Comparison of ENCODE assay signal across 27 cellular contexts in genomic region chr1:11026052-11026451, GRCh38. TPM values are rescaled to one million over a fixed set of nuclear protein-coding genes. Genes with fewer than 3 reads are reported as not detected.
DNase-seq lines count a peak whose midpoint lies in the region; ATAC-seq and TF ChIP-seq lines count a peak whose summit lies in the region.
"Had no signal": no experiment of that assay in that cellular context is flagged by ENCODE, and none has a peak within 500 bp of the region (broad histone marks: within the 10 kb centered on the region; RNA-seq: fewer than 3 reads in every experiment).

No MANE protein-coding gene starts in this region.

- H3K27ac Mint-ChIP-seq in activated CD4-positive, alpha-beta T cell treated with anti-CD3 and anti-CD28 coated beads for 36 hours: peak overlapping the region; percentile 32
- H3K27ac Mint-ChIP-seq in activated CD4-positive, alpha-beta T cell treated with anti-CD3 and anti-CD28 coated beads, Interleukin-2, amount 10 ng/mL, durations not matched to agents 7 days and 5 days: no peak overlapping the region
- peak overlapping the region; percentile 14 for H3K27ac Mint-ChIP-seq in CD4-positive, alpha-beta T cell
- H3K27ac Mint-ChIP-seq in WTC11: peak overlapping the region; percentile 72
- H3K27ac Mint-ChIP-seq: activated CD8-positive, alpha-beta memory T cell treated with anti-CD3 and anti-CD28 coated beads, Interleukin-2, amount 10 ng/mL, durations not matched to agents 7 days and 5 days; activated T-helper 2 cell treated with anti-CD3 and anti-CD28 coated beads, Interferon-gamma antibody, Interleukin-2, Interleukin-4, amounts not matched to agents 10 μg/mL and 5 μg/mL and 100 μg/mL, durations not matched to agents 14 hours and 24 hours and 36 hours; B cell; IgD-negative memory B cell; mesothelial cell of epicardium had no signal

- POLR2A ChIA-PET in activated CD4-positive, alpha-beta T cell treated with anti-CD3 and anti-CD28 coated beads for 36 hours (lab: Charles Lee): no interaction called here
- POLR2A ChIA-PET in activated CD4-positive, alpha-beta T cell treated with anti-CD3 and anti-CD28 coated beads, Interleukin-2, amount 10 ng/mL, durations not matched to agents 7 days and 5 days (lab: Charles Lee): no interaction called here
- POLR2A ChIA-PET in CD4-positive, alpha-beta T cell (lab: Charles Lee): no interaction called here
- POLR2A ChIA-PET in WTC11 (lab: Charles Lee): no interaction called here

- H3K9me3 ChIP-seq in CD4-positive, alpha-beta T cell (ENCODE audit: control insufficient read depth, low read length): no peaks in the 10 kb centered on the region
- H3K9me3 ChIP-seq: A549, transverse colon had no signal

- no peaks in the 10 kb centered on the region for H3K27me3 Mint-ChIP-seq in activated CD4-positive, alpha-beta T cell treated with anti-CD3 and anti-CD28 coated beads for 36 hours
- no peaks in the 10 kb centered on the region for H3K27me3 Mint-ChIP-seq in activated CD4-positive, alpha-beta T cell treated with anti-CD3 and anti-CD28 coated beads, Interleukin-2, amount 10 ng/mL, durations not matched to agents 7 days and 5 days
- H3K27me3 Mint-ChIP-seq in CD4-positive, alpha-beta T cell: no peaks in the 10 kb centered on the region
- H3K27me3 Mint-ChIP-seq in WTC11 (ENCODE audit: low read depth): no peaks in the 10 kb centered on the region
- H3K27me3 Mint-ChIP-seq: activated CD8-positive, alpha-beta memory T cell treated with anti-CD3 and anti-CD28 coated beads, Interleukin-2, amount 10 ng/mL, durations not matched to agents 7 days and 5 days; B cell; IgD-negative memory B cell; naive B cell had no signal

- peaks cover 51% of the 10 kb centered on the region for H3K36me3 Mint-ChIP-seq in activated CD4-positive, alpha-beta T cell treated with anti-CD3 and anti-CD28 coated beads for 36 hours (ENCODE audit: low read depth)
- peaks cover 56% of the 10 kb centered on the region for H3K36me3 Mint-ChIP-seq in activated CD4-positive, alpha-beta T cell treated with anti-CD3 and anti-CD28 coated beads, Interleukin-2, amount 10 ng/mL, durations not matched to agents 7 days and 5 days (ENCODE audit: low read depth)
- H3K36me3 Mint-ChIP-seq in CD4-positive, alpha-beta T cell (ENCODE audit: low read depth): peaks cover 86% of the 10 kb centered on the region
- H3K36me3 Mint-ChIP-seq in WTC11: peaks cover 58% of the 10 kb centered on the region

- H3K27ac ChIP-seq in CD4-positive, alpha-beta T cell (ENCODE audit: low read depth, low read length): no peak overlapping the region
- H3K27ac ChIP-seq in epithelial cell of prostate: peak overlapping the region; percentile 30
- H3K27ac ChIP-seq: A549, transverse colon had no signal

- intact Hi-C loops in activated CD4-positive, alpha-beta T cell treated with anti-CD3 and anti-CD28 coated beads for 36 hours (cut with DNase I, micrococcal nuclease): no loop called here
- intact Hi-C loops in CD4-positive, alpha-beta T cell (cut with DNase I, micrococcal nuclease): no loop called here

- H3K27me3 ChIP-seq in CD4-positive, alpha-beta T cell (ENCODE audit: control insufficient read depth, insufficient read depth, low read length): no peaks in the 10 kb centered on the region
- H3K27me3 ChIP-seq: transverse colon had no signal

- DNase-seq in activated CD4-positive, alpha-beta T cell treated with anti-CD3 and anti-CD28 coated beads for 36 hours: no peak
- no peak for DNase-seq in activated CD4-positive, alpha-beta T cell treated with anti-CD3 and anti-CD28 coated beads, Interleukin-2, amount 10 ng/mL, durations not matched to agents 7 days and 5 days
- DNase-seq in CD4-positive, alpha-beta T cell: no peak
- no peak for DNase-seq in WTC11 (ENCODE audit: low spot score)
- no peak for DNase-seq in epithelial cell of prostate (ENCODE audit: low read depth, low spot score)
- no peak for DNase-seq in NCI-H146 (lab: John Stamatoyannopoulos, UW)
- DNase-seq in activated effector memory CD4-positive, alpha-beta T cell treated with Interleukin-2 at 50 U/mL for 16 hours: no peak
- DNase-seq: activated CD4-positive, alpha-beta T cell treated with anti-CD3 and anti-CD28 coated beads for 4 hours; activated CD8-positive, alpha-beta memory T cell treated with anti-CD3 and anti-CD28 coated beads, Interleukin-2, amount 10 ng/mL, durations not matched to agents 7 days and 5 days; CD8-positive, alpha-beta memory T cell; islet precursor cell; left ventricle myocardium superior; naive B cell; NCI-H2081; NCI-H446 treated with DMSO at 0.1 percent for 48 hours; OCI-M1; stimulated activated CD8-positive, alpha-beta memory T cell treated with anti-CD3 and anti-CD28 coated beads, Interleukin-4, amount 100 ng/mL, for 48 hours; T-helper 2 cell; transverse colon had no signal

- H3K4me1 Mint-ChIP-seq in activated CD4-positive, alpha-beta T cell treated with anti-CD3 and anti-CD28 coated beads for 36 hours: peaks cover 22% of the 10 kb centered on the region
- peaks cover 13% of the 10 kb centered on the region for H3K4me1 Mint-ChIP-seq in activated CD4-positive, alpha-beta T cell treated with anti-CD3 and anti-CD28 coated beads, Interleukin-2, amount 10 ng/mL, durations not matched to agents 7 days and 5 days
- H3K4me1 Mint-ChIP-seq in CD4-positive, alpha-beta T cell (ENCODE audit: low read depth): peaks cover 40% of the 10 kb centered on the region
- peaks cover 15% of the 10 kb centered on the region; the same call in 1 of the 2 replicates for H3K4me1 Mint-ChIP-seq in WTC11
- H3K4me1 Mint-ChIP-seq: mesothelial cell of epicardium had no signal

- no peaks in the 10 kb centered on the region for H3K9me3 Mint-ChIP-seq in activated CD4-positive, alpha-beta T cell treated with anti-CD3 and anti-CD28 coated beads for 36 hours (ENCODE audit: low read depth)
- H3K9me3 Mint-ChIP-seq in activated CD4-positive, alpha-beta T cell treated with anti-CD3 and anti-CD28 coated beads, Interleukin-2, amount 10 ng/mL, durations not matched to agents 7 days and 5 days: no peaks in the 10 kb centered on the region
- no peaks in the 10 kb centered on the region for H3K9me3 Mint-ChIP-seq in CD4-positive, alpha-beta T cell
- H3K9me3 Mint-ChIP-seq in WTC11: no peaks in the 10 kb centered on the region
- H3K9me3 Mint-ChIP-seq: activated T-helper 2 cell treated with anti-CD3 and anti-CD28 coated beads, Interferon-gamma antibody, Interleukin-2, Interleukin-4, amounts not matched to agents 10 μg/mL and 5 μg/mL and 100 μg/mL, durations not matched to agents 14 hours and 24 hours and 36 hours; CD8-positive, alpha-beta memory T cell; IgD-negative memory B cell; mesothelial cell of epicardium had no signal

- ATAC-seq in activated CD4-positive, alpha-beta T cell treated with anti-CD3 and anti-CD28 coated beads for 36 hours: no peak
- ATAC-seq in CD4-positive, alpha-beta T cell (ENCODE audit: poor library complexity): no peak
- ATAC-seq in WTC11 (no peak), GM18873 (IDR thresholded peaks at IDR 0.05; ENCODE audit: low FRiP score, unreplicated experiment) (no peak)
- ATAC-seq: A549; activated CD8-positive, alpha-beta memory T cell treated with anti-CD3 and anti-CD28 coated beads, Interleukin-2, amount 10 ng/mL, durations not matched to agents 7 days and 5 days; left ventricle myocardium superior; SK-N-SH treated with all-trans-retinoic acid at 6 μM for 48 hours had no signal

- CTCF ChIA-PET in activated CD4-positive, alpha-beta T cell treated with anti-CD3 and anti-CD28 coated beads for 36 hours (lab: Charles Lee): interaction anchor here (0.9 kb wide), 1 partner anchor 11 kb away, joined by 6 read pairs; no protein-coding TSS in a partner anchor
- CTCF ChIA-PET in activated CD4-positive, alpha-beta T cell treated with anti-CD3 and anti-CD28 coated beads, Interleukin-2, amount 10 ng/mL, durations not matched to agents 7 days and 5 days (lab: Charles Lee): interaction anchor here (1.9 kb wide), 1 partner anchor 11 kb away, joined by 8 read pairs; no protein-coding TSS in a partner anchor
- CTCF ChIA-PET in CD4-positive, alpha-beta T cell (lab: Charles Lee): interaction anchor here (2.0 kb wide), 1 partner anchor 12 kb away, joined by 8 read pairs; no protein-coding TSS in a partner anchor
- CTCF ChIA-PET in WTC11 (lab: Charles Lee): no interaction called here

- no peak overlapping the region for H3K4me3 Mint-ChIP-seq in activated CD4-positive, alpha-beta T cell treated with anti-CD3 and anti-CD28 coated beads for 36 hours
- no peak overlapping the region for H3K4me3 Mint-ChIP-seq in activated CD4-positive, alpha-beta T cell treated with anti-CD3 and anti-CD28 coated beads, Interleukin-2, amount 10 ng/mL, durations not matched to agents 7 days and 5 days
- no peak overlapping the region for H3K4me3 Mint-ChIP-seq in CD4-positive, alpha-beta T cell
- no peak overlapping the region for H3K4me3 Mint-ChIP-seq in WTC11
- H3K4me3 Mint-ChIP-seq: activated CD8-positive, alpha-beta memory T cell treated with anti-CD3 and anti-CD28 coated beads, Interleukin-2, amount 10 ng/mL, durations not matched to agents 7 days and 5 days; B cell; CD8-positive, alpha-beta memory T cell; IgD-negative memory B cell; mesothelial cell of epicardium; naive B cell had no signal

- TF ChIP-seq CTCF in CD4-positive, alpha-beta T cell (IDR thresholded peaks at IDR 0.05): no peak
- TF ChIP-seq CTCF in WTC11 (IDR thresholded peaks at IDR 0.05): no peak

TF ChIP-seq in WTC11, 78 proteins besides CTCF, POLR2A, EP300 and RAD21 (continues in another document):
- no peak for TF ChIP-seq SMAD3 (CRISPR knock-in tag; IDR thresholded peaks at IDR 0.05; ENCODE audit: borderline replicate concordance)
- no peak for TF ChIP-seq ATF3 (CRISPR knock-in tag; conservative IDR thresholded peaks at IDR 0.05)
- TF ChIP-seq ZNF416 (CRISPR knock-in tag; IDR thresholded peaks at IDR 0.05): no peak
- no peak for TF ChIP-seq SP1 (CRISPR knock-in tag; conservative IDR thresholded peaks at IDR 0.05)

RNA-seq across cellular contexts. Expression of gene TARDBP, which starts 13.6 kb away (rescaled TPM):
- total RNA-seq in activated CD4-positive, alpha-beta T cell treated with anti-CD3 and anti-CD28 coated beads for 36 hours: 100 to 1,000 TPM; 180 to 190 TPM
- 100 to 1,000 TPM; 186 to 187 TPM for total RNA-seq in activated CD4-positive, alpha-beta T cell treated with anti-CD3 and anti-CD28 coated beads, Interleukin-2, amount 10 ng/mL, durations not matched to agents 7 days and 5 days
- 100 to 1,000 TPM; 141 to 149 TPM for total RNA-seq in CD4-positive, alpha-beta T cell
- 185 to 228 TPM (median 197 TPM) in 3 replicates for total RNA-seq in WTC11 (2021)

RNA-seq across cellular contexts. Expression of gene MASP2, which starts 21.0 kb away (rescaled TPM):
- not detected for total RNA-seq in activated CD4-positive, alpha-beta T cell treated with anti-CD3 and anti-CD28 coated beads for 36 hours
- not detected for total RNA-seq in activated CD4-positive, alpha-beta T cell treated with anti-CD3 and anti-CD28 coated beads, Interleukin-2, amount 10 ng/mL, durations not matched to agents 7 days and 5 days
- total RNA-seq in CD4-positive, alpha-beta T cell: under 1 TPM; 0.27 to 0.53 TPM
- total RNA-seq in WTC11 (2021): 0.57 to 1.1 TPM (median 0.82 TPM) in 3 replicates
- total RNA-seq: activated CD8-positive, alpha-beta memory T cell treated with anti-CD3 and anti-CD28 coated beads, Interleukin-2, amount 10 ng/mL, durations not matched to agents 7 days and 5 days; B cell; epithelial cell of proximal tubule; left ventricle myocardium superior; transverse colon had no signal

RNA-seq across cellular contexts. Expression of gene SRM, which starts 33.8 kb away (rescaled TPM):
- total RNA-seq in activated CD4-positive, alpha-beta T cell treated with anti-CD3 and anti-CD28 coated beads for 36 hours: 100 to 1,000 TPM; 180 to 242 TPM
- total RNA-seq in activated CD4-positive, alpha-beta T cell treated with anti-CD3 and anti-CD28 coated beads, Interleukin-2, amount 10 ng/mL, durations not matched to agents 7 days and 5 days: 10 to 100 TPM; 88.1 to 93.8 TPM
- total RNA-seq in CD4-positive, alpha-beta T cell: 10 to 100 TPM; 21.2 to 24.8 TPM
- 164 to 200 TPM (median 170 TPM) in 3 replicates for total RNA-seq in WTC11 (2021)
